Comparison of ENCODE assay signal across 10 cellular contexts in genomic region chr2:84781942-84782716, GRCh38.
A peak's percentile ranks its signal among the peaks of the same experiment; 100 is the strongest.
DNase-seq lines count a peak whose midpoint lies in the region; ATAC-seq and TF ChIP-seq lines count a peak whose summit lies in the region.
"Had no signal": no experiment of that assay in that cellular context is flagged by ENCODE, and none has a peak within 500 bp of the region (broad histone marks: within the 10 kb centered on the region; RNA-seq: fewer than 3 reads in every experiment).

No MANE protein-coding gene starts in this region.

- peaks cover 5% of the 10 kb centered on the region for H3K36me3 Mint-ChIP-seq in natural killer cell treated with Interleukin-12 subunit alpha and Interleukin-12 subunit beta and Interleukin-15 and Interleukin-18, amount 100 ng/mL, for 72 hours
- H3K36me3 Mint-ChIP-seq in endothelial cell (ENCODE audit: low read depth, unreplicated experiment): no peaks in the 10 kb centered on the region

- H3K9me3 Mint-ChIP-seq in natural killer cell treated with Interleukin-12 subunit alpha and Interleukin-12 subunit beta and Interleukin-15 and Interleukin-18, amount 100 ng/mL, for 72 hours: peaks cover 3% of the 10 kb centered on the region
- H3K9me3 Mint-ChIP-seq in endothelial cell (ENCODE audit: unreplicated experiment): no peaks in the 10 kb centered on the region

- in situ Hi-C loops in GM13976 (cut with MboI; ENCODE audit: low sequenced_read_pairs, unreplicated experiment): no loop called here

- H3K27ac Mint-ChIP-seq in natural killer cell treated with Interleukin-12 subunit alpha and Interleukin-12 subunit beta and Interleukin-15 and Interleukin-18, amount 100 ng/mL, for 72 hours: peak overlapping the region; percentile 76
- H3K27ac Mint-ChIP-seq in endothelial cell (ENCODE audit: unreplicated experiment): no peak overlapping the region

- no peaks in the 10 kb centered on the region for H3K27me3 Mint-ChIP-seq in natural killer cell treated with Interleukin-12 subunit alpha and Interleukin-12 subunit beta and Interleukin-15 and Interleukin-18, amount 100 ng/mL, for 72 hours
- no peaks in the 10 kb centered on the region for H3K27me3 Mint-ChIP-seq in endothelial cell (ENCODE audit: unreplicated experiment)

- H3K4me1 Mint-ChIP-seq in natural killer cell treated with Interleukin-12 subunit alpha and Interleukin-12 subunit beta and Interleukin-15 and Interleukin-18, amount 100 ng/mL, for 72 hours (ENCODE audit: low read depth in 2 of 2): peaks cover 31 to 60% of the 10 kb centered on the region in 2 donors
- no peaks in the 10 kb centered on the region for H3K4me1 Mint-ChIP-seq in endothelial cell (ENCODE audit: unreplicated experiment)

- ATAC-seq in GM21423 (IDR thresholded peaks at IDR 0.05; ENCODE audit: unreplicated experiment) (peak; percentile 85), HG03280 (IDR thresholded peaks at IDR 0.05; ENCODE audit: unreplicated experiment) (no peak)
- peak; percentile 83 to 92 for ATAC-seq in natural killer cell treated with Interleukin-12 subunit alpha and Interleukin-12 subunit beta and Interleukin-15 and Interleukin-18, amount 100 ng/mL, for 72 hours

- peak; percentile 21 for DNase-seq in AG08396 (ENCODE audit: low spot score)
- DNase-seq in LoVo (ENCODE audit: low spot score): peak; percentile 73
- DNase-seq in activated T-cell treated with anti-CD3 and anti-CD28 coated beads, Interleukin-2, amount 50 U/mL, for 48 hours: peak; percentile 45 to 58
- DNase-seq in natural killer cell treated with Interleukin-12 subunit alpha and Interleukin-12 subunit beta and Interleukin-15 and Interleukin-18, amount 100 ng/mL, for 72 hours (ENCODE audit: low spot score): peak; percentile 63
- DNase-seq in GM13976 (ENCODE audit: low spot score): no peak
- no peak for DNase-seq in endothelial cell (ENCODE audit: low spot score)
- DNase-seq: DND-41, right lobe of liver had no signal

- peak overlapping the region; percentile 65 for H3K4me3 Mint-ChIP-seq in natural killer cell treated with Interleukin-12 subunit alpha and Interleukin-12 subunit beta and Interleukin-15 and Interleukin-18, amount 100 ng/mL, for 72 hours
- no peak overlapping the region for H3K4me3 Mint-ChIP-seq in endothelial cell (ENCODE audit: unreplicated experiment)

- TF ChIP-seq CTCF in GM13976 (IDR thresholded peaks at IDR 0.05; ENCODE audit: borderline replicate concordance, control extremely low read depth, extremely low read depth, insufficient read depth, missing control alignments): no peak
- TF ChIP-seq CTCF in endothelial cell (IDR thresholded peaks at IDR 0.05; ENCODE audit: unreplicated experiment): no peak

Comparison
In these comparisons a context has a peak if more than half of its experiments do, and no peak if none do; other contexts are left out.
1. DNase-seq: peak in AG08396 (single experiment), LoVo (single experiment), activated T-cell treated with anti-CD3 and anti-CD28 coated beads, Interleukin-2, amount 50 U/mL, for 48 hours (2 of 2) and natural killer cell treated with Interleukin-12 subunit alpha and Interleukin-12 subunit beta and Interleukin-15 and Interleukin-18, amount 100 ng/mL, for 72 hours (single experiment); none in GM13976 (single experiment) and endothelial cell (single experiment).